In genomic region chr14:23566782-23567185, GRCh38 we compare ENCODE assay signal across 9 cellular contexts. TPM values are rescaled to one million over a fixed set of nuclear protein-coding genes. Genes with fewer than 3 reads are reported as not detected.
DNase-seq lines count a peak whose midpoint lies in the region; ATAC-seq and TF ChIP-seq lines count a peak whose summit lies in the region.
"Had no signal": no experiment of that assay in that cellular context is flagged by ENCODE, and none has a peak within 500 bp of the region (broad histone marks: within the 10 kb centered on the region; RNA-seq: fewer than 3 reads in every experiment).

No MANE protein-coding gene starts in this region.

- no peaks in the 10 kb centered on the region for H3K9me3 Mint-ChIP-seq in Calu3 (ENCODE audit: low read depth, unreplicated experiment)
- H3K9me3 Mint-ChIP-seq in activated CD4-positive, alpha-beta memory T cell treated with anti-CD3 and anti-CD28 coated beads, Interleukin-2, amount 10 ng/mL, durations not matched to agents 7 days and 5 days: no peaks in the 10 kb centered on the region

- intact Hi-C loops in Calu3 (cut with micrococcal nuclease; ENCODE audit: unreplicated experiment) (no loop called here), HCT116 (cut with micrococcal nuclease) (no loop called here), left ventricle myocardium superior (cut with micrococcal nuclease) (no loop called here)

- peak overlapping the region; percentile 94 for H3K27ac Mint-ChIP-seq in Calu3 (ENCODE audit: unreplicated experiment)
- peak overlapping the region; percentile 96 for H3K27ac Mint-ChIP-seq in activated CD4-positive, alpha-beta memory T cell treated with anti-CD3 and anti-CD28 coated beads, Interleukin-2, amount 10 ng/mL, durations not matched to agents 7 days and 5 days

- H3K4me1 Mint-ChIP-seq in Calu3 (ENCODE audit: low read depth, unreplicated experiment): peaks cover 27% of the 10 kb centered on the region
- peaks cover 46% of the 10 kb centered on the region for H3K4me1 Mint-ChIP-seq in activated CD4-positive, alpha-beta memory T cell treated with anti-CD3 and anti-CD28 coated beads, Interleukin-2, amount 10 ng/mL, durations not matched to agents 7 days and 5 days

- H3K4me3 Mint-ChIP-seq in Calu3 (ENCODE audit: low read depth, unreplicated experiment): peak overlapping the region; percentile 94
- peak overlapping the region; percentile 100 for H3K4me3 Mint-ChIP-seq in activated CD4-positive, alpha-beta memory T cell treated with anti-CD3 and anti-CD28 coated beads, Interleukin-2, amount 10 ng/mL, durations not matched to agents 7 days and 5 days

- peak overlapping the region; percentile 89 for H3K4me2 ChIP-seq in HCT116 (ENCODE audit: low read length)

- RAD21 ChIA-PET in HCT116 (lab: Charles Lee; ENCODE audit: low non-redundant PET in 1 of 2, low total read pairs in 2 of 2, uncharacterized antibody in 2 of 2, unreplicated experiment in 2 of 2): no interaction called here

- CTCF ChIA-PET in Calu3 (lab: Charles Lee): interaction anchor here (0.6 to 1.0 kb wide), 2 partner anchors 22 to 95 kb away, joined by 3 read pairs; no protein-coding TSS in a partner anchor
- CTCF ChIA-PET in HCT116 (lab: Charles Lee): interaction anchor here (0.9 to 3.6 kb wide), 5 partner anchors 9 to 344 kb away, joined by 3 to 21 read pairs (median 5); no protein-coding TSS in a partner anchor
- CTCF ChIA-PET in activated CD4-positive, alpha-beta memory T cell treated with anti-CD3 and anti-CD28 coated beads, Interleukin-2, amount 10 ng/mL, durations not matched to agents 7 days and 5 days (lab: Charles Lee): interaction anchor here (1.0 to 3.7 kb wide), 6 partner anchors 7 to 277 kb away, joined by 3 to 18 read pairs (median 4); partner anchors contain the start of gene THTPA

- H3K79me2 ChIP-seq in HCT116 (ENCODE audit: insufficient read depth, low read length): peaks cover 10% of the 10 kb centered on the region; the same call in 1 of the 2 replicates

- peaks cover 52% of the 10 kb centered on the region for H3K36me3 Mint-ChIP-seq in Calu3 (ENCODE audit: insufficient read depth, unreplicated experiment)
- peaks cover 48% of the 10 kb centered on the region for H3K36me3 Mint-ChIP-seq in activated CD4-positive, alpha-beta memory T cell treated with anti-CD3 and anti-CD28 coated beads, Interleukin-2, amount 10 ng/mL, durations not matched to agents 7 days and 5 days (ENCODE audit: low read depth)

- ATAC-seq in HCT116 (peak; percentile 44), left ventricle myocardium superior (peak; percentile 9), HG03159 (IDR thresholded peaks at IDR 0.05; ENCODE audit: unreplicated experiment) (no peak), omental fat pad (ENCODE audit: low FRiP score) (no peak)

- POLR2A ChIA-PET in HCT116 (lab: Charles Lee): interaction anchor here (0.7 to 1.2 kb wide), 2 partner anchors 11 to 22 kb away, joined by 3 to 6 read pairs; no protein-coding TSS in a partner anchor
- POLR2A ChIA-PET in activated CD4-positive, alpha-beta memory T cell treated with anti-CD3 and anti-CD28 coated beads, Interleukin-2, amount 10 ng/mL, durations not matched to agents 7 days and 5 days (lab: Charles Lee): interaction anchor here (0.6 to 1.7 kb wide), 7 partner anchors 9 to 528 kb away, joined by 3 to 16 read pairs (median 4); partner anchors contain the start of genes THTPA and ZFHX2

- H3K4me3 ChIP-seq in HCT116 (replicated peaks in 1 of 2; ENCODE audit: low read depth in 1 of 2, low read length in 2 of 2) (peak overlapping the region; percentile 85 to 88), skeletal muscle tissue (ENCODE audit: low read length in 3 of 3) (peak overlapping the region; percentile 82 to 85 (median 83))

- H3K27ac ChIP-seq in HCT116 (ENCODE audit: low read depth, low read length) (peak overlapping the region; percentile 86), skeletal muscle tissue (ENCODE audit: low read depth, low read length) (no peak overlapping the region)

- no peaks in the 10 kb centered on the region for H3K9me2 ChIP-seq in HCT116 (ENCODE audit: insufficient read depth)

- no TSS peak for BruUV-seq in Calu3 (replicated peaks; lab: Mats Ljungman, UMichigan)
- no TSS peak for BruUV-seq in HCT116 (replicated peaks; lab: Mats Ljungman, UMichigan)

- no peaks in the 10 kb centered on the region for H3K27me3 ChIP-seq in HCT116 (ENCODE audit: insufficient read depth, low read length)
- H3K27me3 ChIP-seq in skeletal muscle tissue (ENCODE audit: control insufficient read depth in 3 of 3, insufficient read depth in 3 of 3, low read length in 3 of 3): peaks cover 3 to 11% (median 10%) of the 10 kb centered on the region in 3 donors

- no peak for TF ChIP-seq RAD21 in HCT116 (IDR thresholded peaks at IDR 0.05; ENCODE audit: low read depth)

- DNase-seq in Calu3: peak; percentile 48
- DNase-seq in HCT116 (ENCODE audit: low read depth, low spot score): no peak
- DNase-seq in activated CD4-positive, alpha-beta memory T cell treated with anti-CD3 and anti-CD28 coated beads, Interleukin-2, amount 10 ng/mL, durations not matched to agents 7 days and 5 days: no peak
- DNase-seq in left ventricle myocardium superior: no peak
- DNase-seq in Kasumi-1 (lab: John Stamatoyannopoulos, UW): no peak
- no peak for DNase-seq in omental fat pad (ENCODE audit: low spot score)

- peak overlapping the region; percentile 80 for H3K9ac ChIP-seq in HCT116 (ENCODE audit: low read length)
- H3K9ac ChIP-seq in skeletal muscle tissue (ENCODE audit: low read depth in 1 of 3, low read length in 3 of 3): peak overlapping the region; percentile 76 to 78 (median 77)

- no peaks in the 10 kb centered on the region for H3K9me3 ChIP-seq in HCT116 (ENCODE audit: control insufficient read depth in 1 of 2, insufficient read depth in 1 of 2, low read depth in 1 of 2, low read length in 2 of 2)
- H3K9me3 ChIP-seq in skeletal muscle tissue (ENCODE audit: control insufficient read depth in 3 of 3, low read length in 3 of 3): no peaks in the 10 kb centered on the region

- TF ChIP-seq CTCF in Calu3 (IDR thresholded peaks at IDR 0.05; ENCODE audit: unreplicated experiment): no peak
- peak in 2 of 3 experiments; percentile 29 to 30; a peak in 3 of 6 replicates for TF ChIP-seq CTCF in HCT116 (IDR thresholded peaks at IDR 0.05 in 2 of 3, conservative IDR thresholded peaks at IDR 0.05 in 1 of 3; ENCODE audit: borderline replicate concordance in 1 of 3, insufficient read depth in 1 of 3, low read depth in 2 of 3, low read length in 2 of 3)
- TF ChIP-seq CTCF in omental fat pad (IDR thresholded peaks at IDR 0.05): no peak

- H3K4me1 ChIP-seq in HCT116 (ENCODE audit: control insufficient read depth in 1 of 2, insufficient read depth in 2 of 2, low read length in 2 of 2) (peaks cover 26 to 34% of the 10 kb centered on the region in 2 experiments), skeletal muscle tissue (ENCODE audit: control insufficient read depth in 3 of 3, insufficient read depth in 3 of 3, low read length in 3 of 3) (peaks cover 7 to 21% (median 16%) of the 10 kb centered on the region in 3 donors)

- H4K20me1 ChIP-seq in HCT116 (ENCODE audit: insufficient read depth): no peaks in the 10 kb centered on the region

- no peak for TF ChIP-seq POLR2A in HCT116 (IDR thresholded peaks at IDR 0.05; ENCODE audit: borderline replicate concordance, extremely low read depth, insufficient read depth, insufficient read length)

- H3K36me3 ChIP-seq in HCT116 (ENCODE audit: control insufficient read depth in 1 of 2, insufficient read depth in 2 of 2, low read length in 2 of 2) (peaks cover 5 to 7% of the 10 kb centered on the region in 2 experiments; a peak in 3 of 4 replicates), skeletal muscle tissue (ENCODE audit: control insufficient read depth in 3 of 3, insufficient read depth in 3 of 3, low read length in 3 of 3) (peaks cover 0 to 4% (median 3%) of the 10 kb centered on the region in 3 donors)

- no peak overlapping the region for H2AFZ ChIP-seq in HCT116 (ENCODE audit: low read depth, low read length, poor library complexity, severe bottlenecking)

- H3K27me3 Mint-ChIP-seq in Calu3 (ENCODE audit: unreplicated experiment): peaks cover 5% of the 10 kb centered on the region
- no peaks in the 10 kb centered on the region for H3K27me3 Mint-ChIP-seq in activated CD4-positive, alpha-beta memory T cell treated with anti-CD3 and anti-CD28 coated beads, Interleukin-2, amount 10 ng/mL, durations not matched to agents 7 days and 5 days

RNA-seq across cellular contexts. Expression of gene AP1G2, which starts 0.8 kb away (rescaled TPM):
- total RNA-seq in Calu3 (2022) (152 and 173 TPM in 2 replicates), HCT116 (2021; ENCODE audit: unreplicated experiment) (155 TPM), left ventricle myocardium superior (15.5 TPM), skeletal muscle tissue (8.4 TPM), omental fat pad (10 to 100 TPM; 49.5 to 72.9 (median 58.0) TPM)
- polyA plus RNA-seq in HCT116 (2012): 135 and 138 TPM in 2 replicates
- 100 to 1,000 TPM; 263 to 275 TPM for total RNA-seq in activated CD4-positive, alpha-beta memory T cell treated with anti-CD3 and anti-CD28 coated beads, Interleukin-2, amount 10 ng/mL, durations not matched to agents 7 days and 5 days

RNA-seq across cellular contexts. Expression of gene THTPA, which starts 10.7 kb away (rescaled TPM):
- total RNA-seq in Calu3 (2022): 15.4 and 18.3 TPM in 2 replicates
- total RNA-seq in HCT116 (2021; ENCODE audit: unreplicated experiment): 5.8 TPM
- 3.8 and 4.4 TPM in 2 replicates for polyA plus RNA-seq in HCT116 (2012)
- total RNA-seq in activated CD4-positive, alpha-beta memory T cell treated with anti-CD3 and anti-CD28 coated beads, Interleukin-2, amount 10 ng/mL, durations not matched to agents 7 days and 5 days: 10 to 100 TPM; 11.6 to 11.8 TPM
- total RNA-seq in left ventricle myocardium superior: 20.2 TPM
- total RNA-seq in skeletal muscle tissue: 7.8 TPM
- total RNA-seq in omental fat pad: 10 to 100 TPM; 12.5 to 19.6 (median 16.7) TPM

RNA-seq across cellular contexts. Expression of gene JPH4, which starts 11.8 kb away (rescaled TPM):
- total RNA-seq in Calu3 (2022) (not detected in 2 replicates), HCT116 (2021; ENCODE audit: unreplicated experiment) (0.15 TPM), left ventricle myocardium superior (0.22 TPM), skeletal muscle tissue (1.0 TPM), omental fat pad (1 to 10 TPM in 2 of 4 donors, under 1 TPM in 2; 0.56 to 1.2 (median 0.90) TPM)
- polyA plus RNA-seq in HCT116 (2012): 0.01 TPM in 1 of 2 replicates, not detected in the other
- total RNA-seq in activated CD4-positive, alpha-beta memory T cell treated with anti-CD3 and anti-CD28 coated beads, Interleukin-2, amount 10 ng/mL, durations not matched to agents 7 days and 5 days: not detected
- total RNA-seq: T-helper 2 cell treated with Interferon-gamma antibody and Interleukin-4, amounts not matched to agents 100 ng/mL and 5 ng/mL, for 36 hours had no signal

RNA-seq across cellular contexts. Expression of gene ZFHX2, which starts 15.2 kb away (rescaled TPM):
- total RNA-seq in Calu3 (2022) (3.7 TPM in 2 replicates), HCT116 (2021; ENCODE audit: unreplicated experiment) (3.6 TPM), left ventricle myocardium superior (1.0 TPM), skeletal muscle tissue (not detected), omental fat pad (1 to 10 TPM in 1 of 4 donors, under 1 TPM in 3; 0.63 to 1.8 (median 0.73) TPM)
- polyA plus RNA-seq in HCT116 (2012): 0.79 and 0.82 TPM in 2 replicates
- 1 to 10 TPM; 1.5 to 1.8 TPM for total RNA-seq in activated CD4-positive, alpha-beta memory T cell treated with anti-CD3 and anti-CD28 coated beads, Interleukin-2, amount 10 ng/mL, durations not matched to agents 7 days and 5 days

Comparison
In these comparisons a context has a peak if more than half of its experiments do, and no peak if none do; other contexts are left out.
1. CTCF ChIP-seq: peak in HCT116 (2 of 3); none in Calu3 (single experiment) and omental fat pad (0 of 3).
2. ATAC-seq: peak in HCT116 (single experiment) and left ventricle myocardium superior (single experiment); none in HG03159 (single experiment) and omental fat pad (single experiment).